1 cellular context compared by ENCODE assay signal in genomic region chr1:23371987-23372386, GRCh38.
TF ChIP-seq lines count a peak whose summit lies in the region.

No MANE protein-coding gene starts in this region.

TF ChIP-seq in K562, 482 proteins besides CTCF, POLR2A, EP300 and RAD21 (continued from another document):
- TF ChIP-seq MGA (IDR thresholded peaks at IDR 0.05), result peak; percentile 85
- no peak for TF ChIP-seq CREB3 (tag; conservative IDR thresholded peaks at IDR 0.05; ENCODE audit: low read depth)
- TF ChIP-seq L3MBTL2 (IDR thresholded peaks at IDR 0.05), result peak; percentile 85
- no peak for TF ChIP-seq ZNF444 (CRISPR knock-in tag; IDR thresholded peaks at IDR 0.05)
- TF ChIP-seq ZNF431 (CRISPR knock-in tag; IDR thresholded peaks at IDR 0.05), result no peak
- peak; percentile 14 for TF ChIP-seq KDM5B (IDR thresholded peaks at IDR 0.05; ENCODE audit: insufficient replicate concordance, low read depth, low read length)
- no peak for TF ChIP-seq ESRRA (IDR thresholded peaks at IDR 0.05; ENCODE audit: borderline replicate concordance, low read depth)
- no peak for TF ChIP-seq HEY1 (CRISPR knock-in tag; IDR thresholded peaks at IDR 0.05; ENCODE audit: borderline replicate concordance)
- no peak for TF ChIP-seq ID3 (CRISPR knock-in tag; IDR thresholded peaks at IDR 0.05)
- 0 out of 2 replicates have a peak, but pooled peaks have one; percentile 20 for TF ChIP-seq ID3 (tag; IDR thresholded peaks at IDR 0.05)
- TF ChIP-seq THRA (IDR thresholded peaks at IDR 0.05), result no peak
- no peak for TF ChIP-seq HLTF (IDR thresholded peaks at IDR 0.05)
- no peak for TF ChIP-seq SIN3A (IDR thresholded peaks at IDR 0.05; ENCODE audit: borderline replicate concordance in 2 of 2, control insufficient read depth in 1 of 2, low read depth in 2 of 2, low read length in 2 of 2)
- TF ChIP-seq ZNF740 (CRISPR knock-in tag; IDR thresholded peaks at IDR 0.05), result no peak
- no peak for TF ChIP-seq ZNF740 (tag; IDR thresholded peaks at IDR 0.05)
- TF ChIP-seq ATF3 (IDR thresholded peaks at IDR 0.05), result no peak
- no peak for TF ChIP-seq ATF3 (CRISPR knock-in tag; conservative IDR thresholded peaks at IDR 0.05)
- no peak for TF ChIP-seq TCF15 (CRISPR knock-in tag; IDR thresholded peaks at IDR 0.05)
- TF ChIP-seq SMARCA5 (IDR thresholded peaks at IDR 0.05), result 0 out of 2 replicates have a peak, but pooled peaks have one; percentile 49
- 0 out of 2 replicates have a peak, but pooled peaks have one; percentile 39 for TF ChIP-seq MIER1 (IDR thresholded peaks at IDR 0.05; ENCODE audit: low read depth)
- TF ChIP-seq PYGO2 (tag; IDR thresholded peaks at IDR 0.05), result no peak
- TF ChIP-seq ARID1B (IDR thresholded peaks at IDR 0.05), result 0 out of 2 replicates have a peak, but pooled peaks have one; percentile 7
- TF ChIP-seq ZNF408 (CRISPR knock-in tag; IDR thresholded peaks at IDR 0.05; ENCODE audit: low read depth), result no peak
- TF ChIP-seq ZNF239 (CRISPR knock-in tag; IDR thresholded peaks at IDR 0.05), result no peak
- no peak for TF ChIP-seq NCOA4 (IDR thresholded peaks at IDR 0.05; ENCODE audit: partially characterized antibody)
- TF ChIP-seq CAMTA2 (CRISPR knock-in tag; conservative IDR thresholded peaks at IDR 0.05), result no peak
- TF ChIP-seq USF1 (CRISPR knock-in tag; IDR thresholded peaks at IDR 0.05), result no peak
- TF ChIP-seq SETDB1 (IDR thresholded peaks at IDR 0.05; ENCODE audit: low read length), result no peak
- no peak for TF ChIP-seq SP1 (CRISPR knock-in tag; IDR thresholded peaks at IDR 0.05)
- TF ChIP-seq SREBF1 (IDR thresholded peaks at IDR 0.05; ENCODE audit: borderline replicate concordance, low read depth, low read length), result no peak
- TF ChIP-seq RERE (CRISPR knock-in tag; IDR thresholded peaks at IDR 0.05; ENCODE audit: borderline replicate concordance), result no peak
- TF ChIP-seq BRD4 (IDR thresholded peaks at IDR 0.05), result no peak
